ENCODE assay signal across 14 cellular contexts in the genomic region with DNA sequence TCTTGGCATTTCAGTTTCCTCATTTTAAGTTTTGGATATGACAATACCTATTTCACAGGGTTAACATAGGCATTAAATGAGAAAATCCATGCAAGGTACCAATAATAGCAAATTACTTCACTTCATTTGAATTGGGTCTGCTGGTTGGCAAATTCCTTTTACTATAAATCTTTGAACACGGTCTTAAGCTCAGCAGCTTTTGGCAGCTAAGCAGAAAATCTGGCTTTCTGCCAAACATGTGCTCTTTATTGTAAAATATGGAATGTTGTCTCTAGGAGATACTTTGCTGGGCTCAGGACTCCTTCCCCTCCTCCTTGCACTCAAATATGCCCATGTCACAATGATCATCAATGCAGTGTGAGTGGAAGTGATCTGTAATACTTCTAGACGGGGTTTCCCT. TPM values are rescaled to one million over a fixed set of nuclear protein-coding genes. Genes with fewer than 3 reads are reported as not detected.
DNase-seq lines count a peak whose midpoint lies in the region; ATAC-seq and TF ChIP-seq lines count a peak whose summit lies in the region.
"Had no signal": no experiment of that assay in that cellular context is flagged by ENCODE, and none has a peak within 500 bp of the region (broad histone marks: within the 10 kb centered on the region; RNA-seq: fewer than 3 reads in every experiment).

No MANE protein-coding gene starts in this region.

- H3K79me2 ChIP-seq in fibroblast of lung (ENCODE audit: control insufficient read depth, insufficient read depth, low read length), result no peaks in the 10 kb centered on the region
- no peaks in the 10 kb centered on the region for H3K79me2 ChIP-seq in MM.1S (ENCODE audit: low read length)

- H3K9ac ChIP-seq in fibroblast of lung (ENCODE audit: insufficient read depth, low read length), result no peak overlapping the region
- no peak overlapping the region for H3K9ac ChIP-seq in MM.1S (ENCODE audit: low read length)

- no peaks in the 10 kb centered on the region for H3F3A ChIP-seq in MM.1S (ENCODE audit: insufficient read depth, low read length)

- no peak for ATAC-seq in GM21737 (IDR thresholded peaks at IDR 0.05; ENCODE audit: unreplicated experiment)
- no peak for ATAC-seq in stimulated activated naive CD8-positive, alpha-beta T cell treated with anti-CD3 and anti-CD28 coated beads, Interleukin-15, Interleukin-2, amounts not matched to agents 100 U/mL and 50 U/mL, for 24 hours
- ATAC-seq: activated CD4-positive, alpha-beta T cell treated with anti-CD3 and anti-CD28 coated beads for 36 hours; effector memory CD8-positive, alpha-beta T cell had no signal

- H3K4me2 ChIP-seq in fibroblast of lung (ENCODE audit: extremely low read depth, insufficient read depth, low read length), result no peak overlapping the region
- no peak overlapping the region for H3K4me2 ChIP-seq in MM.1S (ENCODE audit: low read depth, low read length)

- H3K36me3 ChIP-seq in fibroblast of lung (ENCODE audit: control insufficient read depth, insufficient read depth, low read length) (no peaks in the 10 kb centered on the region), MM.1S (replicated peaks; ENCODE audit: insufficient read depth, low read length) (no peaks in the 10 kb centered on the region)

- H3K4me1 ChIP-seq in fibroblast of lung (ENCODE audit: control insufficient read depth, extremely low read depth, insufficient read depth, low read length), result no peaks in the 10 kb centered on the region
- no peaks in the 10 kb centered on the region for H3K4me1 ChIP-seq in MM.1S (ENCODE audit: low read length)
- H3K4me1 ChIP-seq: testis had no signal

- H4K20me1 ChIP-seq in fibroblast of lung (ENCODE audit: control insufficient read depth, extremely low read depth, insufficient read depth, low read length) (no peaks in the 10 kb centered on the region), MM.1S (ENCODE audit: insufficient read depth, low read length) (no peaks in the 10 kb centered on the region)

- no peaks in the 10 kb centered on the region for H3K9me3 ChIP-seq in fibroblast of lung (ENCODE audit: control insufficient read depth, insufficient read depth, low read depth, low read length)
- H3K9me3 ChIP-seq in MM.1S (replicated peaks; ENCODE audit: insufficient read depth, low read length), result no peaks in the 10 kb centered on the region
- H3K9me3 ChIP-seq: testis had no signal

- H3K4me3 ChIP-seq in AG09309 (ENCODE audit: control insufficient read depth, low read depth, low read length) (no peak overlapping the region), fibroblast of lung (replicated peaks in 1 of 4; ENCODE audit: control extremely low read depth in 1 of 4, insufficient read depth in 1 of 4, low read depth in 3 of 4, low read length in 4 of 4) (no peak overlapping the region), MM.1S (ENCODE audit: low read length) (no peak overlapping the region)
- H3K4me3 ChIP-seq: testis had no signal

- H2AFZ ChIP-seq in fibroblast of lung (ENCODE audit: low read length) (no peak overlapping the region), MM.1S (ENCODE audit: low read length) (no peak overlapping the region)

- DNase-seq in AG09309 (ENCODE audit: low read depth), result peak; percentile 8
- peak; percentile 7 for DNase-seq in HT1080 (ENCODE audit: low read depth)
- DNase-seq in NCI-H82 (lab: John Stamatoyannopoulos, UW), result peak; percentile 83
- DNase-seq in fibroblast of lung (ENCODE audit: low read depth in 2 of 2), result peak; percentile 46 to 67
- DNase-seq in MM.1S, result no peak
- no peak for DNase-seq in stimulated activated naive CD8-positive, alpha-beta T cell treated with anti-CD3 and anti-CD28 coated beads, Interleukin-15, Interleukin-2, amounts not matched to agents 100 U/mL and 50 U/mL, for 24 hours
- no peak for DNase-seq in stimulated activated CD8-positive, alpha-beta memory T cell treated with anti-CD3 and anti-CD28 coated beads, Interleukin-4, amount 100 ng/mL, for 48 hours
- DNase-seq: activated CD4-positive, alpha-beta T cell treated with anti-CD3 and anti-CD28 coated beads for 36 hours; CD4-positive, CD25-positive, alpha-beta regulatory T cell; effector memory CD8-positive, alpha-beta T cell; stimulated activated CD4-positive, alpha-beta T cell treated with anti-CD3 and anti-CD28 coated beads, Interleukin-2, amount 100 ng/mL, for 48 hours; testis had no signal

- no peaks in the 10 kb centered on the region for H3K27me3 ChIP-seq in fibroblast of lung (ENCODE audit: control insufficient read depth, insufficient read depth, low read length)
- H3K27me3 ChIP-seq in MM.1S (replicated peaks; ENCODE audit: insufficient read depth, low read length), result no peaks in the 10 kb centered on the region
- H3K27me3 ChIP-seq: testis had no signal

- H3K9me2 ChIP-seq in MM.1S (replicated peaks; ENCODE audit: insufficient read depth, low read length), result no peaks in the 10 kb centered on the region

- TF ChIP-seq CTCF in AG09309 (IDR thresholded peaks at IDR 0.05; ENCODE audit: control insufficient read depth, insufficient read depth, low read depth, low read length, missing control alignments), result no peak
- no peak for TF ChIP-seq CTCF in fibroblast of lung (conservative IDR thresholded peaks at IDR 0.05 in 1 of 2, IDR thresholded peaks at IDR 0.05 in 1 of 2; ENCODE audit: low read depth in 1 of 2, low read length in 2 of 2)
- TF ChIP-seq CTCF in MM.1S (IDR thresholded peaks at IDR 0.05; ENCODE audit: low read length), result no peak

- no peak overlapping the region for H3K27ac ChIP-seq in fibroblast of lung (ENCODE audit: insufficient read depth, low read length)
- no peak overlapping the region for H3K27ac ChIP-seq in MM.1S (ENCODE audit: low read length)
- H3K27ac ChIP-seq: RWPE1, testis had no signal

RNA-seq across cellular contexts. Expression of a gene that starts 16.8 kb away (rescaled TPM):
- not detected in 2 replicates for total RNA-seq in HT1080 (2014; rRNA removed; shearing (Covaris generic))
- polyA plus RNA-seq in HT1080 (2015; cell fraction: cytosol; rRNA removed), result not detected in 2 replicates
- 0.06 TPM in 1 of 2 replicates, not detected in the other for polyA plus RNA-seq in HT1080 (2015; cell fraction: nucleus; rRNA removed)
- not detected in 2 replicates for total RNA-seq in fibroblast of lung
- not detected in 2 replicates for polyA plus RNA-seq in fibroblast of lung
- not detected in 2 replicates for polyA plus RNA-seq in fibroblast of lung (2012)
- not detected in 2 replicates for polyA minus RNA-seq in fibroblast of lung (ENCODE audit: low replicate concordance)
- total RNA-seq: activated CD4-positive, alpha-beta T cell treated with anti-CD3 and anti-CD28 coated beads for 36 hours; CD4-positive, CD25-positive, alpha-beta regulatory T cell had no signal
- polyA plus RNA-seq: CD4-positive, CD25-positive, alpha-beta regulatory T cell had no signal

RNA-seq across cellular contexts. Expression of a gene that starts 24.9 kb away (rescaled TPM):
- total RNA-seq in HT1080 (2014; rRNA removed; shearing (Covaris generic)), result not detected in 2 replicates
- not detected in 2 replicates for polyA plus RNA-seq in HT1080 (2015; cell fraction: cytosol; rRNA removed)
- polyA plus RNA-seq in HT1080 (2015; cell fraction: nucleus; rRNA removed), result not detected in 2 replicates
- not detected in 2 replicates for total RNA-seq in fibroblast of lung
- polyA plus RNA-seq in fibroblast of lung, result not detected in 2 replicates
- polyA plus RNA-seq in fibroblast of lung (2012), result not detected in 2 replicates
- not detected in 2 replicates for polyA minus RNA-seq in fibroblast of lung (ENCODE audit: low replicate concordance)
- total RNA-seq: activated CD4-positive, alpha-beta T cell treated with anti-CD3 and anti-CD28 coated beads for 36 hours; CD4-positive, CD25-positive, alpha-beta regulatory T cell; testis had no signal
- polyA plus RNA-seq: CD4-positive, CD25-positive, alpha-beta regulatory T cell had no signal

Comparison
In these comparisons a context has a peak if more than half of its experiments do, and no peak if none do; other contexts are left out.
1. DNase-seq: peak in AG09309 (single experiment), HT1080 (single experiment), NCI-H82 (single experiment) and fibroblast of lung (2 of 2); none in MM.1S (single experiment), stimulated activated naive CD8-positive, alpha-beta T cell treated with anti-CD3 and anti-CD28 coated beads, Interleukin-15, Interleukin-2, amounts not matched to agents 100 U/mL and 50 U/mL, for 24 hours (single experiment) and stimulated activated CD8-positive, alpha-beta memory T cell treated with anti-CD3 and anti-CD28 coated beads, Interleukin-4, amount 100 ng/mL, for 48 hours (single experiment).